In genomic region chr1:208203848-208204609, GRCh38 we compare ENCODE assay signal across 1 cellular context.
A peak's percentile ranks its signal among the peaks of the same experiment; 100 is the strongest.
TF ChIP-seq lines count a peak whose summit lies in the region.

No MANE protein-coding gene starts in this region.

TF ChIP-seq in GM12878, 131 proteins besides CTCF, POLR2A, EP300 and RAD21 (continued from another document):
- TF ChIP-seq CEBPZ (IDR thresholded peaks at IDR 0.05; ENCODE audit: low read depth, low read length) (no peak), MYB (IDR thresholded peaks at IDR 0.05; ENCODE audit: borderline replicate concordance, low read depth, low read length) (no peak), MEF2B (IDR thresholded peaks at IDR 0.05; ENCODE audit: partially characterized antibody, poor library complexity, severe bottlenecking) (peak; percentile 83)
TF ChIP-seq in GM12878: peak in this region for 1.
